In genomic region chrX:133150730-133151129, GRCh38 we compare ENCODE assay signal across 25 cellular contexts. TPM values are rescaled to one million over a fixed set of nuclear protein-coding genes. Genes with fewer than 3 reads are reported as not detected.
"Had no signal": no experiment of that assay in that cellular context is flagged by ENCODE, and none has a peak within 500 bp of the region (broad histone marks: within the 10 kb centered on the region; RNA-seq: fewer than 3 reads in every experiment).

No MANE protein-coding gene starts in this region.

- DNase-seq: activated CD4-positive, alpha-beta T cell treated with anti-CD3 and anti-CD28 coated beads for 4 hours; activated CD8-positive, alpha-beta memory T cell treated with anti-CD3 and anti-CD28 coated beads, Interleukin-2, amount 50 U/mL, for 4 hours; activated CD8-positive, alpha-beta T cell treated with anti-CD3 and anti-CD28 coated beads for 36 hours; activated naive CD8-positive, alpha-beta T cell treated with anti-CD3 and anti-CD28 coated beads, Interleukin-2, amount 50 U/mL, for 24 hours; activated T-cell treated with anti-CD3 and anti-CD28 coated beads, Interleukin-2, amount 50 U/mL, for 72 hours; amniotic stem cell; KG1; NCI-H1092; NCI-H1417 treated with DMSO at 0.1 percent for 48 hours; NCI-H1694; NCI-H2029 treated with DMSO at 0.1 percent for 48 hours; NCI-H345; NCI-H510A; NCI-H69; NK-92 treated with Interleukin-12 subunit alpha and Interleukin-12 subunit beta, amount 100 ng/mL, for 24 hours; OCI-M1; SHP77 had no signal

- H3K9me3 Mint-ChIP-seq: activated CD8-positive, alpha-beta T cell treated with anti-CD3 and anti-CD28 coated beads for 36 hours; activated T-helper 2 cell treated with anti-CD3 and anti-CD28 coated beads, Interferon-gamma antibody, Interleukin-2, Interleukin-4, amounts not matched to agents 10 μg/mL and 5 μg/mL and 100 μg/mL, durations not matched to agents 14 hours and 24 hours and 36 hours; T-helper 1 cell treated with Interleukin-12 subunit alpha and Interleukin-12 subunit beta and Interleukin-4 antibody, amounts not matched to agents 30 μg/mL and 1 μg/mL, for 36 hours had no signal

- H3K27me3 Mint-ChIP-seq: activated CD8-positive, alpha-beta T cell treated with anti-CD3 and anti-CD28 coated beads for 36 hours; activated naive CD8-positive, alpha-beta T cell treated with anti-CD3 and anti-CD28 coated beads, Interleukin-2, amount 50 U/mL, for 24 hours; brain had no signal

- H3K36me3 ChIP-seq: ascending aorta, SJSA1 had no signal

- H3K27ac Mint-ChIP-seq: activated CD8-positive, alpha-beta T cell treated with anti-CD3 and anti-CD28 coated beads for 36 hours; activated naive CD4-positive, alpha-beta T cell treated with anti-CD3 and anti-CD28 coated beads, Interleukin-2, amount 50 U/mL, for 72 hours; activated naive CD8-positive, alpha-beta T cell treated with anti-CD3 and anti-CD28 coated beads, Interleukin-2, amount 50 U/mL, for 24 hours; activated T-cell treated with anti-CD3 and anti-CD28 coated beads, Interleukin-2, amount 50 U/mL, for 72 hours; activated T-helper 2 cell treated with anti-CD3 and anti-CD28 coated beads, Interferon-gamma antibody, Interleukin-2, Interleukin-4, amounts not matched to agents 10 μg/mL and 5 μg/mL and 100 μg/mL, durations not matched to agents 14 hours and 24 hours and 36 hours; brain; IgD-negative memory B cell; T-helper 1 cell treated with Interleukin-12 subunit alpha and Interleukin-12 subunit beta and Interleukin-4 antibody, amounts not matched to agents 30 μg/mL and 1 μg/mL, for 36 hours had no signal

- H3K36me3 Mint-ChIP-seq: activated naive CD4-positive, alpha-beta T cell treated with anti-CD3 and anti-CD28 coated beads, Interleukin-2, amount 50 U/mL, for 72 hours; IgD-negative memory B cell had no signal

- H3K9me3 ChIP-seq: SJSA1 had no signal

- H3K27me3 ChIP-seq: ascending aorta, SJSA1 had no signal

- H3K4me3 ChIP-seq: ascending aorta, SJSA1 had no signal

- H3K4me1 Mint-ChIP-seq: activated naive CD8-positive, alpha-beta T cell treated with anti-CD3 and anti-CD28 coated beads, Interleukin-2, amount 50 U/mL, for 24 hours; IgD-negative memory B cell had no signal

- H3K4me3 Mint-ChIP-seq: activated CD8-positive, alpha-beta T cell treated with anti-CD3 and anti-CD28 coated beads for 36 hours; activated naive CD8-positive, alpha-beta T cell treated with anti-CD3 and anti-CD28 coated beads, Interleukin-2, amount 50 U/mL, for 24 hours; activated T-cell treated with anti-CD3 and anti-CD28 coated beads, Interleukin-2, amount 50 U/mL, for 72 hours; brain; IgD-negative memory B cell; T-helper 1 cell treated with Interleukin-12 subunit alpha and Interleukin-12 subunit beta and Interleukin-4 antibody, amounts not matched to agents 30 μg/mL and 1 μg/mL, for 36 hours had no signal

- H3K4me1 ChIP-seq: ascending aorta, SJSA1 had no signal

- H3K27ac ChIP-seq: ascending aorta, SJSA1 had no signal

RNA-seq across cellular contexts. Expression of gene USP26, which starts 53.8 kb away (rescaled TPM):
- total RNA-seq: activated CD8-positive, alpha-beta T cell treated with anti-CD3 and anti-CD28 coated beads for 36 hours; activated naive CD4-positive, alpha-beta T cell treated with anti-CD3 and anti-CD28 coated beads, Interleukin-2, amount 50 U/mL, for 72 hours; activated T-cell treated with anti-CD3 and anti-CD28 coated beads, Interleukin-2, amount 50 U/mL, for 72 hours; activated T-helper 2 cell treated with anti-CD3 and anti-CD28 coated beads, Interferon-gamma antibody, Interleukin-2, Interleukin-4, amounts not matched to agents 10 μg/mL and 5 μg/mL and 100 μg/mL, durations not matched to agents 14 hours and 24 hours and 36 hours; ascending aorta; MCF 10A; SJSA1 had no signal
- polyA plus RNA-seq: IgD-negative memory B cell had no signal
